Comparison of ENCODE assay signal across 1 cellular context in the genomic region with DNA sequence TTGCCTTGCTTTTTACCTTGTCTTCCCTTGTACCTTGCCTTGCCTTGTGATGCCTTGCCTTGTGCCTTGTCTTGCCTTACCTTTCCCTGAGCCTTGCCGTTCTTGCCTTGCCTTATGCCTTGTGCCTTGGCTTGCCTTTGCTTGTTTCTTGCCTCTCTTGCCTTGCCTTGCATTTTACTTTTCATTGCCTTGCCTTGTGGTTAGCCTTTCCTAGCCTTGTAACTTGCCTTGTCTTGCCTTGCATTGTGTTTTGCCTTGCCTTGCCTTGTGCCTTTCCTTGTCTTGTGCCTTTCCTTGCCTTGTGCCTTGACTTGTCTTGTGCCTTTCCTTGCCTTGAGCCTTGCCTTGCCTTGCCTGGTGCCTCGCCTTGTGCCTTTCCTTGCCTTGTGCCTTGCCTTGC.
TF ChIP-seq lines count a peak whose summit lies in the region.

No MANE protein-coding gene starts in this region.

TF ChIP-seq in GM23338, 12 proteins besides CTCF, POLR2A, EP300 and RAD21:
- TF ChIP-seq EZH2 (IDR thresholded peaks at IDR 0.05; ENCODE audit: low read depth, unreplicated experiment) (no peak), CREB1 (CRISPR knock-in tag; IDR thresholded peaks at IDR 0.05; ENCODE audit: low read depth) (no peak), JUNB (IDR thresholded peaks at IDR 0.05; ENCODE audit: unreplicated experiment) (no peak), POLR2AphosphoS5 (IDR thresholded peaks at IDR 0.05; ENCODE audit: low read depth) (no peak), STAT1 (IDR thresholded peaks at IDR 0.05; ENCODE audit: unreplicated experiment) (no peak), NANOG (IDR thresholded peaks at IDR 0.05; ENCODE audit: borderline replicate concordance) (no peak), EZH2phosphoT487 (IDR thresholded peaks at IDR 0.05; ENCODE audit: unreplicated experiment) (no peak), ZNF114 (CRISPR knock-in tag; IDR thresholded peaks at IDR 0.05) (no peak), ZNF331 (CRISPR knock-in tag; IDR thresholded peaks at IDR 0.05; ENCODE audit: low read depth) (no peak)
- TF ChIP-seq, protein P1, sequence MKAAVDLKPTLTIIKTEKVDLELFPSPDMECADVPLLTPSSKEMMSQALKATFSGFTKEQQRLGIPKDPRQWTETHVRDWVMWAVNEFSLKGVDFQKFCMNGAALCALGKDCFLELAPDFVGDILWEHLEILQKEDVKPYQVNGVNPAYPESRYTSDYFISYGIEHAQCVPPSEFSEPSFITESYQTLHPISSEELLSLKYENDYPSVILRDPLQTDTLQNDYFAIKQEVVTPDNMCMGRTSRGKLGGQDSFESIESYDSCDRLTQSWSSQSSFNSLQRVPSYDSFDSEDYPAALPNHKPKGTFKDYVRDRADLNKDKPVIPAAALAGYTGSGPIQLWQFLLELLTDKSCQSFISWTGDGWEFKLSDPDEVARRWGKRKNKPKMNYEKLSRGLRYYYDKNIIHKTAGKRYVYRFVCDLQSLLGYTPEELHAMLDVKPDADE (IDR thresholded peaks at IDR 0.05) = no peak
- TF ChIP-seq, protein P2, sequence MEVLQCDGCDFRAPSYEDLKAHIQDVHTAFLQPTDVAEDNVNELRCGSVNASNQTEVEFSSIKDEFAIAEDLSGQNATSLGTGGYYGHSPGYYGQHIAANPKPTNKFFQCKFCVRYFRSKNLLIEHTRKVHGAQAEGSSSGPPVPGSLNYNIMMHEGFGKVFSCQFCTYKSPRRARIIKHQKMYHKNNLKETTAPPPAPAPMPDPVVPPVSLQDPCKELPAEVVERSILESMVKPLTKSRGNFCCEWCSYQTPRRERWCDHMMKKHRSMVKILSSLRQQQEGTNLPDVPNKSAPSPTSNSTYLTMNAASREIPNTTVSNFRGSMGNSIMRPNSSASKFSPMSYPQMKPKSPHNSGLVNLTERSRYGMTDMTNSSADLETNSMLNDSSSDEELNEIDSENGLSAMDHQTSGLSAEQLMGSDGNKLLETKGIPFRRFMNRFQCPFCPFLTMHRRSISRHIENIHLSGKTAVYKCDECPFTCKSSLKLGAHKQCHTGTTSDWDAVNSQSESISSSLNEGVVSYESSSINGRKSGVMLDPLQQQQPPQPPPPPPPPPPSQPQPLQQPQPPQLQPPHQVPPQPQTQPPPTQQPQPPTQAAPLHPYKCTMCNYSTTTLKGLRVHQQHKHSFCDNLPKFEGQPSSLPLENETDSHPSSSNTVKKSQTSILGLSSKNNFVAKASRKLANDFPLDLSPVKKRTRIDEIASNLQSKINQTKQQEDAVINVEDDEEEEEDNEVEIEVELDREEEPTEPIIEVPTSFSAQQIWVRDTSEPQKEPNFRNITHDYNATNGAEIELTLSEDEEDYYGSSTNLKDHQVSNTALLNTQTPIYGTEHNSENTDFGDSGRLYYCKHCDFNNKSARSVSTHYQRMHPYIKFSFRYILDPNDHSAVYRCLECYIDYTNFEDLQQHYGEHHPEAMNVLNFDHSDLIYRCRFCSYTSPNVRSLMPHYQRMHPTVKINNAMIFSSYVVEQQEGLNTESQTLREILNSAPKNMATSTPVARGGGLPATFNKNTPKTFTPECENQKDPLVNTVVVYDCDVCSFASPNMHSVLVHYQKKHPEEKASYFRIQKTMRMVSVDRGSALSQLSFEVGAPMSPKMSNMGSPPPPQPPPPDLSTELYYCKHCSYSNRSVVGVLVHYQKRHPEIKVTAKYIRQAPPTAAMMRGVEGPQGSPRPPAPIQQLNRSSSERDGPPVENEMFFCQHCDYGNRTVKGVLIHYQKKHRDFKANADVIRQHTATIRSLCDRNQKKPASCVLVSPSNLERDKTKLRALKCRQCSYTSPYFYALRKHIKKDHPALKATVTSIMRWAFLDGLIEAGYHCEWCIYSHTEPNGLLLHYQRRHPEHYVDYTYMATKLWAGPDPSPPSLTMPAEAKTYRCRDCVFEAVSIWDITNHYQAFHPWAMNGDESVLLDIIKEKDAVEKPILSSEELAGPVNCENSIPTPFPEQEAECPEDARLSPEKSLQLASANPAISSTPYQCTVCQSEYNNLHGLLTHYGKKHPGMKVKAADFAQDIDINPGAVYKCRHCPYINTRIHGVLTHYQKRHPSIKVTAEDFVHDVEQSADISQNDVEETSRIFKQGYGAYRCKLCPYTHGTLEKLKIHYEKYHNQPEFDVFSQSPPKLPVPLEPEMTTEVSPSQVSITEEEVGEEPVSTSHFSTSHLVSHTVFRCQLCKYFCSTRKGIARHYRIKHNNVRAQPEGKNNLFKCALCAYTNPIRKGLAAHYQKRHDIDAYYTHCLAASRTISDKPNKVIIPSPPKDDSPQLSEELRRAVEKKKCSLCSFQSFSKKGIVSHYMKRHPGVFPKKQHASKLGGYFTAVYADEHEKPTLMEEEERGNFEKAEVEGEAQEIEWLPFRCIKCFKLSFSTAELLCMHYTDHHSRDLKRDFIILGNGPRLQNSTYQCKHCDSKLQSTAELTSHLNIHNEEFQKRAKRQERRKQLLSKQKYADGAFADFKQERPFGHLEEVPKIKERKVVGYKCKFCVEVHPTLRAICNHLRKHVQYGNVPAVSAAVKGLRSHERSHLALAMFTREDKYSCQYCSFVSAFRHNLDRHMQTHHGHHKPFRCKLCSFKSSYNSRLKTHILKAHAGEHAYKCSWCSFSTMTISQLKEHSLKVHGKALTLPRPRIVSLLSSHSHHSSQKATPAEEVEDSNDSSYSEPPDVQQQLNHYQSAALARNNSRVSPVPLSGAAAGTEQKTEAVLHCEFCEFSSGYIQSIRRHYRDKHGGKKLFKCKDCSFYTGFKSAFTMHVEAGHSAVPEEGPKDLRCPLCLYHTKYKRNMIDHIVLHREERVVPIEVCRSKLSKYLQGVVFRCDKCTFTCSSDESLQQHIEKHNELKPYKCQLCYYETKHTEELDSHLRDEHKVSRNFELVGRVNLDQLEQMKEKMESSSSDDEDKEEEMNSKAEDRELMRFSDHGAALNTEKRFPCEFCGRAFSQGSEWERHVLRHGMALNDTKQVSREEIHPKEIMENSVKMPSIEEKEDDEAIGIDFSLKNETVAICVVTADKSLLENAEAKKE (CRISPR knock-in tag; IDR thresholded peaks at IDR 0.05) = no peak
- TF ChIP-seq, protein P3, sequence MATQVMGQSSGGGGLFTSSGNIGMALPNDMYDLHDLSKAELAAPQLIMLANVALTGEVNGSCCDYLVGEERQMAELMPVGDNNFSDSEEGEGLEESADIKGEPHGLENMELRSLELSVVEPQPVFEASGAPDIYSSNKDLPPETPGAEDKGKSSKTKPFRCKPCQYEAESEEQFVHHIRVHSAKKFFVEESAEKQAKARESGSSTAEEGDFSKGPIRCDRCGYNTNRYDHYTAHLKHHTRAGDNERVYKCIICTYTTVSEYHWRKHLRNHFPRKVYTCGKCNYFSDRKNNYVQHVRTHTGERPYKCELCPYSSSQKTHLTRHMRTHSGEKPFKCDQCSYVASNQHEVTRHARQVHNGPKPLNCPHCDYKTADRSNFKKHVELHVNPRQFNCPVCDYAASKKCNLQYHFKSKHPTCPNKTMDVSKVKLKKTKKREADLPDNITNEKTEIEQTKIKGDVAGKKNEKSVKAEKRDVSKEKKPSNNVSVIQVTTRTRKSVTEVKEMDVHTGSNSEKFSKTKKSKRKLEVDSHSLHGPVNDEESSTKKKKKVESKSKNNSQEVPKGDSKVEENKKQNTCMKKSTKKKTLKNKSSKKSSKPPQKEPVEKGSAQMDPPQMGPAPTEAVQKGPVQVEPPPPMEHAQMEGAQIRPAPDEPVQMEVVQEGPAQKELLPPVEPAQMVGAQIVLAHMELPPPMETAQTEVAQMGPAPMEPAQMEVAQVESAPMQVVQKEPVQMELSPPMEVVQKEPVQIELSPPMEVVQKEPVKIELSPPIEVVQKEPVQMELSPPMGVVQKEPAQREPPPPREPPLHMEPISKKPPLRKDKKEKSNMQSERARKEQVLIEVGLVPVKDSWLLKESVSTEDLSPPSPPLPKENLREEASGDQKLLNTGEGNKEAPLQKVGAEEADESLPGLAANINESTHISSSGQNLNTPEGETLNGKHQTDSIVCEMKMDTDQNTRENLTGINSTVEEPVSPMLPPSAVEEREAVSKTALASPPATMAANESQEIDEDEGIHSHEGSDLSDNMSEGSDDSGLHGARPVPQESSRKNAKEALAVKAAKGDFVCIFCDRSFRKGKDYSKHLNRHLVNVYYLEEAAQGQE (IDR thresholded peaks at IDR 0.05; ENCODE audit: unreplicated experiment) = no peak
